ENCODE assay signal across 9 cellular contexts in the genomic region with DNA sequence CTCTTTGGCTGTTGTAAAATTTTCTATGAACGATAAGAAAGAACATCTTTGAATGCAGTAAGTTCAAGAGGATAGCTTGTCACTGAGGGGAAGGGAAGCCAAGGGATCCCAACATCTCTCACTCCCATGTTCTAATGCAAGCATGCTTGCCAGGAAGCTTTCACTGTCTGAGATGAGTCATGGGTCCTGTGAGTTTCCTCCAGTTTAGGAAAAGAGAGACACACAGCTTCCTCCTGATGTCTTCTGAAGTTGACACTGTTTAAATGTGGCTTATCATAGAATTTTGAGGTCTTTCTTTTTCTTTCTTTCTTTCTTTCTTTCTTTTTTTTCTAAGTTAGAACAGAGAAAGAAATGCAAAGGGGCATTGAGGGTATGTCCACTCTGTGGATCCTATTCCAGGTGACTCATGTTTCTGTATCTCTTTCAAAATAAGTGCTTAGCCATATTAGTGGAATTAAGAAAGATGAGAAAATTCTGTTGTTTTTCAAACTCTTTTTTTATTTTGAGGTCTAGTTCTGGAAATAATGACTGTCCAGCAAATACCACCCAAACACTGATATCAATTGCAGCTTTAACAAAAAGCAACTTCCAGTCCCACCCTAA.
A peak's percentile ranks its signal among the peaks of the same experiment; 100 is the strongest.
DNase-seq lines count a peak whose midpoint lies in the region; ATAC-seq, FAIRE-seq and TF ChIP-seq lines count a peak whose summit lies in the region.
"Had no signal": no experiment of that assay in that cellular context is flagged by ENCODE, and none has a peak within 500 bp of the region (broad histone marks: within the 10 kb centered on the region; RNA-seq: fewer than 3 reads in every experiment).

No MANE protein-coding gene starts in this region.

- H3K9ac ChIP-seq in endothelial cell of umbilical vein (replicated peaks; ENCODE audit: extremely low read depth, insufficient read depth, low read length), result peak overlapping the region; percentile 57
- no peak overlapping the region for H3K9ac ChIP-seq in mesendoderm (ENCODE audit: low read length)
- H3K9ac ChIP-seq in kidney (ENCODE audit: low read length in 2 of 2), result no peak overlapping the region

- no peaks in the 10 kb centered on the region for H4K20me1 ChIP-seq in endothelial cell of umbilical vein (replicated peaks; ENCODE audit: control insufficient read depth, extremely low read depth, insufficient read depth, low read length)

- H2AK5ac ChIP-seq in mesendoderm (ENCODE audit: low read length), result no peak overlapping the region

- intact Hi-C loops in endothelial cell of umbilical vein (cut with micrococcal nuclease) (loop anchor here (1.0 kb wide), 1 partner anchor 115 kb away; no protein-coding TSS in a partner anchor), kidney (cut with DNase I) (no loop called here), Calu3 (cut with micrococcal nuclease; ENCODE audit: unreplicated experiment) (no loop called here)

- no peak for ATAC-seq in activated T-cell treated with anti-CD3 and anti-CD28 coated beads, Interleukin-2, amount 50 U/mL, for 72 hours (replicated peaks in 1 of 2)

- DNase-seq in AG08396 (ENCODE audit: low spot score) (peak; percentile 62), NCI-H460 (ENCODE audit: extremely low read depth, low read depth) (peak; percentile 41), endothelial cell of umbilical vein (ENCODE audit: low read depth, low spot score) (peak; percentile 85), mesendoderm (peak; percentile 59), kidney (no peak), Calu3 (no peak), NCI-H2081 (lab: John Stamatoyannopoulos, UW) (no peak)
- no peak for DNase-seq in activated T-cell treated with anti-CD3 and anti-CD28 coated beads, Interleukin-2, amount 50 U/mL, for 72 hours
- DNase-seq: activated T-cell treated with anti-CD3 and anti-CD28 coated beads for 4 hours had no signal

- TSS peak; percentile 47 for BruUV-seq in endothelial cell of umbilical vein (replicated peaks; lab: Mats Ljungman, UMichigan)
- BruUV-seq in Calu3 (replicated peaks; lab: Mats Ljungman, UMichigan), result no TSS peak

- H2BK15ac ChIP-seq in mesendoderm (replicated peaks; ENCODE audit: low read depth), result no peak overlapping the region

- dilution Hi-C loops in endothelial cell of umbilical vein (cut with MboI; ENCODE audit: extremely low pct_ligation_motif_present, low sequenced_read_pairs), result no loop called here

- H3K27me3 Mint-ChIP-seq in Calu3 (ENCODE audit: unreplicated experiment), result no peaks in the 10 kb centered on the region
- H3K27me3 Mint-ChIP-seq in activated T-cell treated with anti-CD3 and anti-CD28 coated beads, Interleukin-2, amount 50 U/mL, for 72 hours (ENCODE audit: low read depth), result no peaks in the 10 kb centered on the region

- H3K79me2 ChIP-seq in endothelial cell of umbilical vein (ENCODE audit: control insufficient read depth, insufficient read depth, low read length), result no peaks in the 10 kb centered on the region
- no peaks in the 10 kb centered on the region for H3K79me2 ChIP-seq in mesendoderm (ENCODE audit: control insufficient read depth, insufficient read depth, low read length)

- no peaks in the 10 kb centered on the region for H3K9me1 ChIP-seq in endothelial cell of umbilical vein (replicated peaks; ENCODE audit: control insufficient read depth, extremely low read depth, insufficient read depth, low read length)

- H2BK120ac ChIP-seq in mesendoderm (ENCODE audit: low read depth, low read length), result no peak overlapping the region

- no peaks in the 10 kb centered on the region for H3K4me1 Mint-ChIP-seq in Calu3 (ENCODE audit: low read depth, unreplicated experiment)
- H3K4me1 Mint-ChIP-seq in activated T-cell treated with anti-CD3 and anti-CD28 coated beads, Interleukin-2, amount 50 U/mL, for 72 hours (ENCODE audit: low read depth), result no peaks in the 10 kb centered on the region

- no CpG with 5 or more reads among the region's 1 CpG for WGBS in mesendoderm (ENCODE audit: extremely low coverage, insufficient coverage, low lambda C conversion rate)

- H4K8ac ChIP-seq in mesendoderm (ENCODE audit: low read depth, low read length), result no peak overlapping the region

- H3K18ac ChIP-seq in mesendoderm (ENCODE audit: low read length), result no peak overlapping the region

- H3K27ac ChIP-seq in endothelial cell of umbilical vein (ENCODE audit: insufficient read depth, low read depth, low read length) (peak overlapping the region; percentile 86), mesendoderm (ENCODE audit: low read depth, low read length) (no peak overlapping the region), kidney (ENCODE audit: low read depth in 2 of 2, low read length in 2 of 2) (no peak overlapping the region)

- no peak for TF ChIP-seq POLR2A in endothelial cell of umbilical vein (IDR thresholded peaks at IDR 0.05; ENCODE audit: low read depth, low read length)

- H3K79me1 ChIP-seq in mesendoderm (ENCODE audit: low read length), result no peaks in the 10 kb centered on the region

- no peaks in the 10 kb centered on the region for H3K36me3 Mint-ChIP-seq in Calu3 (ENCODE audit: insufficient read depth, unreplicated experiment)
- no peaks in the 10 kb centered on the region for H3K36me3 Mint-ChIP-seq in activated T-cell treated with anti-CD3 and anti-CD28 coated beads, Interleukin-2, amount 50 U/mL, for 72 hours (ENCODE audit: insufficient read depth in 2 of 2)

- H3K4me3 ChIP-seq in endothelial cell of umbilical vein (replicated peaks in 1 of 3; ENCODE audit: insufficient read depth in 1 of 3, low read depth in 1 of 3, low read length in 3 of 3) (peak overlapping the region in 1 of 3 experiments; percentile 29), mesendoderm (ENCODE audit: low read length) (no peak overlapping the region), kidney (ENCODE audit: low read length in 2 of 2) (no peak overlapping the region)

- CTCF ChIA-PET in endothelial cell of umbilical vein (lab: Charles Lee) (interaction anchor here (0.7 to 2.5 kb wide), 9 partner anchors 9 to 107 kb away, joined by 3 to 9 read pairs (median 4); no protein-coding TSS in a partner anchor), Calu3 (lab: Charles Lee) (no interaction called here)

- H3K4me3 Mint-ChIP-seq in Calu3 (ENCODE audit: low read depth, unreplicated experiment), result no peak overlapping the region
- no peak overlapping the region for H3K4me3 Mint-ChIP-seq in activated T-cell treated with anti-CD3 and anti-CD28 coated beads, Interleukin-2, amount 50 U/mL, for 72 hours

- no peak overlapping the region for H2BK5ac ChIP-seq in mesendoderm (ENCODE audit: low read length)

- no peak overlapping the region for H3K23ac ChIP-seq in mesendoderm (ENCODE audit: low read length)

- H3K4me2 ChIP-seq in endothelial cell of umbilical vein (ENCODE audit: insufficient read depth, low read length) (peak overlapping the region; percentile 90), mesendoderm (ENCODE audit: low read length) (no peak overlapping the region)

- H3K36me3 ChIP-seq in endothelial cell of umbilical vein (ENCODE audit: control insufficient read depth in 2 of 2, extremely low read depth in 1 of 2, insufficient read depth in 2 of 2, low read length in 2 of 2), result no peaks in the 10 kb centered on the region
- no peaks in the 10 kb centered on the region for H3K36me3 ChIP-seq in mesendoderm (ENCODE audit: control insufficient read depth, insufficient read depth, low read length)
- no peaks in the 10 kb centered on the region for H3K36me3 ChIP-seq in kidney (ENCODE audit: control insufficient read depth in 1 of 2, insufficient read depth in 2 of 2, low read length in 2 of 2)

- peak overlapping the region; percentile 27 for H2AFZ ChIP-seq in endothelial cell of umbilical vein (ENCODE audit: low read depth, low read length)

- POLR2A ChIA-PET in endothelial cell of umbilical vein (lab: Charles Lee), result no interaction called here

- H3K56ac ChIP-seq in mesendoderm (ENCODE audit: low read length), result no peak overlapping the region

- no peak for TF ChIP-seq CTCF in endothelial cell of umbilical vein (IDR thresholded peaks at IDR 0.05; ENCODE audit: extremely low read depth in 1 of 2, insufficient read depth in 1 of 2, low read depth in 1 of 2, low read length in 2 of 2)
- TF ChIP-seq CTCF in kidney (IDR thresholded peaks at IDR 0.05; ENCODE audit: borderline replicate concordance, extremely low read depth, insufficient read depth), result no peak
- no peak for TF ChIP-seq CTCF in Calu3 (IDR thresholded peaks at IDR 0.05; ENCODE audit: unreplicated experiment)

- H3K9me3 Mint-ChIP-seq in Calu3 (ENCODE audit: low read depth, unreplicated experiment), result no peaks in the 10 kb centered on the region
- no peaks in the 10 kb centered on the region for H3K9me3 Mint-ChIP-seq in activated T-cell treated with anti-CD3 and anti-CD28 coated beads, Interleukin-2, amount 50 U/mL, for 72 hours

- no peak overlapping the region for H3K4ac ChIP-seq in mesendoderm (ENCODE audit: low read depth, low read length)

- H3K27ac Mint-ChIP-seq in Calu3 (ENCODE audit: unreplicated experiment), result no peak overlapping the region
- H3K27ac Mint-ChIP-seq in activated T-cell treated with anti-CD3 and anti-CD28 coated beads, Interleukin-2, amount 50 U/mL, for 72 hours, result no peak overlapping the region

- peaks cover 24% of the 10 kb centered on the region for H3K4me1 ChIP-seq in endothelial cell of umbilical vein (ENCODE audit: control insufficient read depth, extremely low read depth, insufficient read depth, low read length)
- no peaks in the 10 kb centered on the region for H3K4me1 ChIP-seq in mesendoderm (ENCODE audit: control insufficient read depth, low read depth, low read length)
- H3K4me1 ChIP-seq in kidney (ENCODE audit: control insufficient read depth in 1 of 2, insufficient read depth in 1 of 2, low read depth in 1 of 2, low read length in 2 of 2), result no peaks in the 10 kb centered on the region

- H4K5ac ChIP-seq in mesendoderm (ENCODE audit: low read length), result no peak overlapping the region

- H3K9me3 ChIP-seq in endothelial cell of umbilical vein (replicated peaks; ENCODE audit: control insufficient read depth, insufficient read depth, low read length), result no peaks in the 10 kb centered on the region
- H3K9me3 ChIP-seq in kidney (ENCODE audit: control insufficient read depth in 1 of 2, low read length in 2 of 2), result no peaks in the 10 kb centered on the region

- FAIRE-seq in endothelial cell of umbilical vein (lab: Jason Lieb, UNC) (peak; percentile 95), kidney (lab: Jason Lieb, UNC) (no peak)

- H3K27me3 ChIP-seq in endothelial cell of umbilical vein (ENCODE audit: control insufficient read depth in 2 of 2, insufficient read depth in 2 of 2, low read length in 2 of 2) (no peaks in the 10 kb centered on the region), mesendoderm (ENCODE audit: insufficient read depth, low read length, poor library complexity) (no peaks in the 10 kb centered on the region)

TF ChIP-seq in endothelial cell of umbilical vein, 7 proteins besides CTCF, POLR2A, EP300 and RAD21 (continues in another document):
- TF ChIP-seq GATA2 (IDR thresholded peaks at IDR 0.05; ENCODE audit: insufficient read depth, insufficient read length, low read depth, low read length) (peak; percentile 17), EZH2 (IDR thresholded peaks at IDR 0.05; ENCODE audit: borderline replicate concordance, low read depth, low read length, severe bottlenecking) (no peak), FOS (IDR thresholded peaks at IDR 0.05; ENCODE audit: borderline replicate concordance, insufficient read depth, low read length) (peak; percentile 95), JUN (IDR thresholded peaks at IDR 0.05; ENCODE audit: borderline replicate concordance, insufficient read depth, insufficient read length, low read depth) (peak; percentile 76), MYC (IDR thresholded peaks at IDR 0.05; ENCODE audit: low read depth, low read length) (no peak)

Comparison
In these comparisons a context has a peak if more than half of its experiments do, and no peak if none do; other contexts are left out.
1. DNase-seq: peak in AG08396 (single experiment), NCI-H460 (single experiment), endothelial cell of umbilical vein (single experiment) and mesendoderm (single experiment); none in kidney (single experiment), Calu3 (single experiment), NCI-H2081 (0 of 2) and activated T-cell treated with anti-CD3 and anti-CD28 coated beads, Interleukin-2, amount 50 U/mL, for 72 hours (0 of 2).